In genomic region chrX:42247241-42247640, GRCh38 we compare ENCODE assay signal across 13 cellular contexts.
DNase-seq lines count a peak whose midpoint lies in the region; ATAC-seq and TF ChIP-seq lines count a peak whose summit lies in the region.
"Had no signal": no experiment of that assay in that cellular context is flagged by ENCODE, and none has a peak within 500 bp of the region (broad histone marks: within the 10 kb centered on the region; RNA-seq: fewer than 3 reads in every experiment).

No MANE protein-coding gene starts in this region.

- H3K36me3 ChIP-seq in PC-9 (ENCODE audit: low read depth) (no peaks in the 10 kb centered on the region), esophagus muscularis mucosa (no peaks in the 10 kb centered on the region)

- peak overlapping the region; percentile 63 for H3K27ac Mint-ChIP-seq in progenitor cell of endocrine pancreas
- H3K27ac Mint-ChIP-seq in stimulated activated memory B cell treated with anti-CD40 and anti-IgM and Interleukin-4, amounts not matched to agents 10 μg/mL and 1 μg/mL and 100 μg/mL, for 72 hours = no peak overlapping the region
- H3K27ac Mint-ChIP-seq: activated T-cell treated with anti-CD3 and anti-CD28 coated beads, Interleukin-2, amount 50 U/mL, for 24 hours had no signal

- no peaks in the 10 kb centered on the region for H3F3A ChIP-seq in PC-9 (ENCODE audit: insufficient read depth, low read depth)

- H3K27ac ChIP-seq in PC-9 (no peak overlapping the region), esophagus muscularis mucosa (replicated peaks in 1 of 4) (no peak overlapping the region)
- H3K27ac ChIP-seq: epithelial cell of prostate, KMS-11 had no signal

- CTCF ChIA-PET in PC-9 (lab: Charles Lee) = no interaction called here

- H3K4me2 ChIP-seq in PC-9 = peak overlapping the region; percentile 42
- H3K4me2 ChIP-seq: KMS-11 had no signal

- no peak overlapping the region for H3K4me3 ChIP-seq in PC-9
- peak overlapping the region; percentile 11 to 26 (median 16) for H3K4me3 ChIP-seq in esophagus muscularis mucosa

- 59% methylated on average over 6 of the region's 6 CpGs for WGBS in esophagus muscularis mucosa

- H3K9me3 ChIP-seq in PC-9 (ENCODE audit: insufficient read depth, low read depth) (no peaks in the 10 kb centered on the region), esophagus muscularis mucosa (no peaks in the 10 kb centered on the region)

- H3K9me2 ChIP-seq in PC-9 (ENCODE audit: insufficient read depth) = no peaks in the 10 kb centered on the region

- H3K4me1 Mint-ChIP-seq in progenitor cell of endocrine pancreas (ENCODE audit: low read depth) = peaks cover 8% of the 10 kb centered on the region
- no peaks in the 10 kb centered on the region for H3K4me1 Mint-ChIP-seq in stimulated activated memory B cell treated with anti-CD40 and anti-IgM and Interleukin-4, amounts not matched to agents 10 μg/mL and 1 μg/mL and 100 μg/mL, for 72 hours

- TF ChIP-seq POLR2A in esophagus muscularis mucosa (IDR thresholded peaks at IDR 0.05; ENCODE audit: low read depth) = no peak

- H3K4me3 Mint-ChIP-seq in progenitor cell of endocrine pancreas (ENCODE audit: low read depth) = no peak overlapping the region
- H3K4me3 Mint-ChIP-seq in stimulated activated memory B cell treated with anti-CD40 and anti-IgM and Interleukin-4, amounts not matched to agents 10 μg/mL and 1 μg/mL and 100 μg/mL, for 72 hours = no peak overlapping the region
- H3K4me3 Mint-ChIP-seq: activated T-cell treated with anti-CD3 and anti-CD28 coated beads, Interleukin-2, amount 50 U/mL, for 24 hours had no signal

- intact Hi-C loops in PC-9 (cut with micrococcal nuclease; ENCODE audit: unreplicated experiment) = no loop called here
- intact Hi-C loops in esophagus muscularis mucosa (cut with DNase I) = no loop called here

- TF ChIP-seq CTCF in PC-9 (conservative IDR thresholded peaks at IDR 0.05) (no peak), esophagus muscularis mucosa (IDR thresholded peaks at IDR 0.05) (no peak), progenitor cell of endocrine pancreas (IDR thresholded peaks at IDR 0.05; ENCODE audit: unreplicated experiment) (no peak)

- no peaks in the 10 kb centered on the region for H3K36me3 Mint-ChIP-seq in progenitor cell of endocrine pancreas (ENCODE audit: insufficient read depth)
- no peaks in the 10 kb centered on the region for H3K36me3 Mint-ChIP-seq in stimulated activated memory B cell treated with anti-CD40 and anti-IgM and Interleukin-4, amounts not matched to agents 10 μg/mL and 1 μg/mL and 100 μg/mL, for 72 hours

- H4K20me1 ChIP-seq in PC-9 (ENCODE audit: insufficient read depth) = no peaks in the 10 kb centered on the region

- no peaks in the 10 kb centered on the region for H3K79me2 ChIP-seq in PC-9 (ENCODE audit: low read depth)

- TF ChIP-seq EP300 in esophagus muscularis mucosa (IDR thresholded peaks at IDR 0.05) = no peak

- no peaks in the 10 kb centered on the region for H3K27me3 Mint-ChIP-seq in progenitor cell of endocrine pancreas
- H3K27me3 Mint-ChIP-seq in stimulated activated memory B cell treated with anti-CD40 and anti-IgM and Interleukin-4, amounts not matched to agents 10 μg/mL and 1 μg/mL and 100 μg/mL, for 72 hours = peaks cover 11% of the 10 kb centered on the region

- H2AFZ ChIP-seq in PC-9 = no peak overlapping the region

- no TSS peak for BruUV-seq in PC-9 (replicated peaks; lab: Mats Ljungman, UMichigan)

- H3K27me3 ChIP-seq in PC-9 (ENCODE audit: insufficient read depth, low read depth) (no peaks in the 10 kb centered on the region), esophagus muscularis mucosa (no peaks in the 10 kb centered on the region)

- POLR2A ChIA-PET in PC-9 (lab: Charles Lee; ENCODE audit: unreplicated experiment) = no interaction called here

- no peaks in the 10 kb centered on the region for H3K4me1 ChIP-seq in PC-9 (replicated peaks; ENCODE audit: insufficient read depth)
- H3K4me1 ChIP-seq in esophagus muscularis mucosa = peaks cover 0 to 5% (median 0%) of the 10 kb centered on the region in 4 donors

- no peak for ATAC-seq in stimulated activated memory B cell treated with anti-CD40 and anti-IgM and Interleukin-4, amounts not matched to agents 10 μg/mL and 1 μg/mL and 100 μg/mL, for 72 hours
- no peak for ATAC-seq in HG03460 (IDR thresholded peaks at IDR 0.05; ENCODE audit: unreplicated experiment)

- peak; percentile 0 for DNase-seq in GM04503 (ENCODE audit: low read depth)
- DNase-seq in PC-9 = no peak
- DNase-seq in esophagus muscularis mucosa (ENCODE audit: extremely low spot score) = no peak
- no peak for DNase-seq in progenitor cell of endocrine pancreas (ENCODE audit: low spot score, unreplicated experiment)
- no peak for DNase-seq in NCI-H2196 (lab: John Stamatoyannopoulos, UW; ENCODE audit: unreplicated experiment)
- no peak for DNase-seq in stimulated activated CD4-positive, alpha-beta T cell treated with anti-CD3 and anti-CD28 coated beads, Interleukin-4, amount 100 ng/mL, for 1 hour
- DNase-seq: activated T-cell treated with anti-CD3 and anti-CD28 coated beads, Interleukin-2, amount 50 U/mL, for 24 hours; NCI-H2171 treated with DMSO at 0.1 percent for 48 hours; stimulated activated CD4-positive, alpha-beta T cell treated with anti-CD3 and anti-CD28 coated beads, Interleukin-15, amount 100 ng/mL, for 24 hours had no signal

- H3K9me3 Mint-ChIP-seq in progenitor cell of endocrine pancreas (ENCODE audit: low read depth) = peaks cover 7% of the 10 kb centered on the region
- no peaks in the 10 kb centered on the region for H3K9me3 Mint-ChIP-seq in stimulated activated memory B cell treated with anti-CD40 and anti-IgM and Interleukin-4, amounts not matched to agents 10 μg/mL and 1 μg/mL and 100 μg/mL, for 72 hours
- H3K9me3 Mint-ChIP-seq: activated T-cell treated with anti-CD3 and anti-CD28 coated beads, Interleukin-2, amount 50 U/mL, for 24 hours had no signal
